13 cellular contexts compared by ENCODE assay signal in the genomic region with DNA sequence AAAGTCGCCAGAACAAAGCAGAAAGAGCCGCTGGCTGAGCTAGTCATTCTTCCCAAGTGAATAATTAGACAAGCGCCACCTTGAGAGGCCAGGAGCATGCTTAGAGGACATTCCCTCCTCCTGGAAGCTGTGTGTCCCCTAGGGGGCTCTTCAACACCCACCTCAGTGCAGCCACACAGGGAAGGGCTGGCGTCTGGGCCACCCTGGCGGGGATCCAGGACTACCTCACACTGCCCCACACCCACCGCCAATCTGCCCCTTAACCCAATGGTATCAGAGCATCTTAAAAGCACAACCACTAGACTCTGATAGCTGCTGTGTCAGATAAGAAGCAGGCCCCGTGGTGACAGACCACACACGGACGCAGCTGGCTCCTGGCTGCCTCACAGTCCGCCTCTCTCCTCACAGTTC.
DNase-seq lines count a peak whose midpoint lies in the region; ATAC-seq and TF ChIP-seq lines count a peak whose summit lies in the region.
"Had no signal": no experiment of that assay in that cellular context is flagged by ENCODE, and none has a peak within 500 bp of the region (broad histone marks: within the 10 kb centered on the region; RNA-seq: fewer than 3 reads in every experiment).

No MANE protein-coding gene starts in this region.

- no peak overlapping the region for H3K4me3 ChIP-seq in coronary artery
- H3K4me3 ChIP-seq: thoracic aorta had no signal

- no peak overlapping the region for H3K4me3 Mint-ChIP-seq in nephron progenitor cell
- H3K4me3 Mint-ChIP-seq: CD8-positive, alpha-beta memory T cell had no signal

- ATAC-seq in HG03025 (IDR thresholded peaks at IDR 0.05; ENCODE audit: low FRiP score, unreplicated experiment) (no peak), HG02840 (IDR thresholded peaks at IDR 0.05; ENCODE audit: low FRiP score, unreplicated experiment) (no peak)

- peak overlapping the region; percentile 86 for H3K27ac Mint-ChIP-seq in nephron progenitor cell
- H3K27ac Mint-ChIP-seq: CD8-positive, alpha-beta memory T cell had no signal

- H3K27ac ChIP-seq in coronary artery = no peak overlapping the region
- H3K27ac ChIP-seq: thoracic aorta had no signal

- peaks cover 6% of the 10 kb centered on the region for H3K4me1 Mint-ChIP-seq in nephron progenitor cell
- H3K4me1 Mint-ChIP-seq: CD8-positive, alpha-beta memory T cell had no signal

- H3K27me3 Mint-ChIP-seq in nephron progenitor cell (ENCODE audit: low read depth, poor library complexity) = no peaks in the 10 kb centered on the region
- H3K27me3 Mint-ChIP-seq: CD8-positive, alpha-beta memory T cell had no signal

- H3K36me3 Mint-ChIP-seq in nephron progenitor cell (ENCODE audit: low read depth) = peaks cover 48% of the 10 kb centered on the region

- TF ChIP-seq POLR2A in erythroblast (IDR thresholded peaks at IDR 0.05; ENCODE audit: low read length) = no peak

- DNase-seq in NCI-H2029 (lab: John Stamatoyannopoulos, UW) (peak; percentile 6), NCI-H2029 treated with DMSO at 0.1 percent for 48 hours (lab: John Stamatoyannopoulos, UW) (no peak), HUDEP-2 (lab: John Stamatoyannopoulos, UW; ENCODE audit: unreplicated experiment in 76 of 76) (peak in 68 of 76 experiments; percentile 12 to 87 (median 52)), erythroblast (lab: John Stamatoyannopoulos, UW) (peak; percentile 48 to 82), nephron progenitor cell (no peak), coronary artery (ENCODE audit: low spot score) (no peak)
- DNase-seq: activated CD4-positive, alpha-beta T cell treated with anti-CD3 and anti-CD28 coated beads, Interleukin-2, amount 50 U/mL, for 48 hours; CD8-positive, alpha-beta memory T cell; effector memory CD4-positive, alpha-beta T cell; Kasumi-1 had no signal

- no peak for TF ChIP-seq CTCF in nephron progenitor cell (IDR thresholded peaks at IDR 0.05)
- TF ChIP-seq CTCF in coronary artery (IDR thresholded peaks at IDR 0.05) = no peak

- H3K9me3 Mint-ChIP-seq in nephron progenitor cell = no peaks in the 10 kb centered on the region
- H3K9me3 Mint-ChIP-seq: CD8-positive, alpha-beta memory T cell had no signal

Comparison
In these comparisons a context has a peak if more than half of its experiments do, and no peak if none do; other contexts are left out.
1. DNase-seq: peak in NCI-H2029 (single experiment), HUDEP-2 (68 of 76) and erythroblast (2 of 2); none in NCI-H2029 treated with DMSO at 0.1 percent for 48 hours (single experiment), nephron progenitor cell (single experiment) and coronary artery (single experiment).